ENCODE assay signal across 1 cellular context in the genomic region with DNA sequence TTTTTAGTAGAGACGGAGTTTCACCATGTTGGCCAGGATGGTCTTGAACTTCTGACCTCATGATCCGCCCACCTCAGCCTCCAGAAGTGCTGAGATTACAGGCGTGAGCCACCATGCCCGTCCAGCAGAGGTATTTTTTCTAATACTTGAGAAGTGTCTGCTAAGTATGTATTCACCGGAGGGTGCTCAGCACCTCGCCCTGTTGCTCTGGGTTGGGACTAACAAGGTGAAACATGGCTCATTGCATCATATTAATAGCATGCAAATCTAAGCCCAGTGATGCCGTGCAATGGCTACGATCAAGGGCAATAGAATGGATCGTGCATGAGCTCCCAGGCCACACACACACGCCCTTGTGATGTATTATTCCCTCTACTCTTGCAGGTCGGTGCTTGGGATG.
TF ChIP-seq lines count a peak whose summit lies in the region.

No MANE protein-coding gene starts in this region.

TF ChIP-seq in H1, 55 proteins besides CTCF, POLR2A, EP300 and RAD21:
- TF ChIP-seq, protein P1, sequence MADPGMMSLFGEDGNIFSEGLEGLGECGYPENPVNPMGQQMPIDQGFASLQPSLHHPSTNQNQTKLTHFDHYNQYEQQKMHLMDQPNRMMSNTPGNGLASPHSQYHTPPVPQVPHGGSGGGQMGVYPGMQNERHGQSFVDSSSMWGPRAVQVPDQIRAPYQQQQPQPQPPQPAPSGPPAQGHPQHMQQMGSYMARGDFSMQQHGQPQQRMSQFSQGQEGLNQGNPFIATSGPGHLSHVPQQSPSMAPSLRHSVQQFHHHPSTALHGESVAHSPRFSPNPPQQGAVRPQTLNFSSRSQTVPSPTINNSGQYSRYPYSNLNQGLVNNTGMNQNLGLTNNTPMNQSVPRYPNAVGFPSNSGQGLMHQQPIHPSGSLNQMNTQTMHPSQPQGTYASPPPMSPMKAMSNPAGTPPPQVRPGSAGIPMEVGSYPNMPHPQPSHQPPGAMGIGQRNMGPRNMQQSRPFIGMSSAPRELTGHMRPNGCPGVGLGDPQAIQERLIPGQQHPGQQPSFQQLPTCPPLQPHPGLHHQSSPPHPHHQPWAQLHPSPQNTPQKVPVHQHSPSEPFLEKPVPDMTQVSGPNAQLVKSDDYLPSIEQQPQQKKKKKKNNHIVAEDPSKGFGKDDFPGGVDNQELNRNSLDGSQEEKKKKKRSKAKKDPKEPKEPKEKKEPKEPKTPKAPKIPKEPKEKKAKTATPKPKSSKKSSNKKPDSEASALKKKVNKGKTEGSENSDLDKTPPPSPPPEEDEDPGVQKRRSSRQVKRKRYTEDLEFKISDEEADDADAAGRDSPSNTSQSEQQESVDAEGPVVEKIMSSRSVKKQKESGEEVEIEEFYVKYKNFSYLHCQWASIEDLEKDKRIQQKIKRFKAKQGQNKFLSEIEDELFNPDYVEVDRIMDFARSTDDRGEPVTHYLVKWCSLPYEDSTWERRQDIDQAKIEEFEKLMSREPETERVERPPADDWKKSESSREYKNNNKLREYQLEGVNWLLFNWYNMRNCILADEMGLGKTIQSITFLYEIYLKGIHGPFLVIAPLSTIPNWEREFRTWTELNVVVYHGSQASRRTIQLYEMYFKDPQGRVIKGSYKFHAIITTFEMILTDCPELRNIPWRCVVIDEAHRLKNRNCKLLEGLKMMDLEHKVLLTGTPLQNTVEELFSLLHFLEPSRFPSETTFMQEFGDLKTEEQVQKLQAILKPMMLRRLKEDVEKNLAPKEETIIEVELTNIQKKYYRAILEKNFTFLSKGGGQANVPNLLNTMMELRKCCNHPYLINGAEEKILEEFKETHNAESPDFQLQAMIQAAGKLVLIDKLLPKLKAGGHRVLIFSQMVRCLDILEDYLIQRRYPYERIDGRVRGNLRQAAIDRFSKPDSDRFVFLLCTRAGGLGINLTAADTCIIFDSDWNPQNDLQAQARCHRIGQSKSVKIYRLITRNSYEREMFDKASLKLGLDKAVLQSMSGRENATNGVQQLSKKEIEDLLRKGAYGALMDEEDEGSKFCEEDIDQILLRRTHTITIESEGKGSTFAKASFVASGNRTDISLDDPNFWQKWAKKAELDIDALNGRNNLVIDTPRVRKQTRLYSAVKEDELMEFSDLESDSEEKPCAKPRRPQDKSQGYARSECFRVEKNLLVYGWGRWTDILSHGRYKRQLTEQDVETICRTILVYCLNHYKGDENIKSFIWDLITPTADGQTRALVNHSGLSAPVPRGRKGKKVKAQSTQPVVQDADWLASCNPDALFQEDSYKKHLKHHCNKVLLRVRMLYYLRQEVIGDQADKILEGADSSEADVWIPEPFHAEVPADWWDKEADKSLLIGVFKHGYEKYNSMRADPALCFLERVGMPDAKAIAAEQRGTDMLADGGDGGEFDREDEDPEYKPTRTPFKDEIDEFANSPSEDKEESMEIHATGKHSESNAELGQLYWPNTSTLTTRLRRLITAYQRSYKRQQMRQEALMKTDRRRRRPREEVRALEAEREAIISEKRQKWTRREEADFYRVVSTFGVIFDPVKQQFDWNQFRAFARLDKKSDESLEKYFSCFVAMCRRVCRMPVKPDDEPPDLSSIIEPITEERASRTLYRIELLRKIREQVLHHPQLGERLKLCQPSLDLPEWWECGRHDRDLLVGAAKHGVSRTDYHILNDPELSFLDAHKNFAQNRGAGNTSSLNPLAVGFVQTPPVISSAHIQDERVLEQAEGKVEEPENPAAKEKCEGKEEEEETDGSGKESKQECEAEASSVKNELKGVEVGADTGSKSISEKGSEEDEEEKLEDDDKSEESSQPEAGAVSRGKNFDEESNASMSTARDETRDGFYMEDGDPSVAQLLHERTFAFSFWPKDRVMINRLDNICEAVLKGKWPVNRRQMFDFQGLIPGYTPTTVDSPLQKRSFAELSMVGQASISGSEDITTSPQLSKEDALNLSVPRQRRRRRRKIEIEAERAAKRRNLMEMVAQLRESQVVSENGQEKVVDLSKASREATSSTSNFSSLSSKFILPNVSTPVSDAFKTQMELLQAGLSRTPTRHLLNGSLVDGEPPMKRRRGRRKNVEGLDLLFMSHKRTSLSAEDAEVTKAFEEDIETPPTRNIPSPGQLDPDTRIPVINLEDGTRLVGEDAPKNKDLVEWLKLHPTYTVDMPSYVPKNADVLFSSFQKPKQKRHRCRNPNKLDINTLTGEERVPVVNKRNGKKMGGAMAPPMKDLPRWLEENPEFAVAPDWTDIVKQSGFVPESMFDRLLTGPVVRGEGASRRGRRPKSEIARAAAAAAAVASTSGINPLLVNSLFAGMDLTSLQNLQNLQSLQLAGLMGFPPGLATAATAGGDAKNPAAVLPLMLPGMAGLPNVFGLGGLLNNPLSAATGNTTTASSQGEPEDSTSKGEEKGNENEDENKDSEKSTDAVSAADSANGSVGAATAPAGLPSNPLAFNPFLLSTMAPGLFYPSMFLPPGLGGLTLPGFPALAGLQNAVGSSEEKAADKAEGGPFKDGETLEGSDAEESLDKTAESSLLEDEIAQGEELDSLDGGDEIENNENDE (IDR thresholded peaks at IDR 0.05; ENCODE audit: insufficient replicate concordance, low read length): no peak
- TF ChIP-seq RFX5 (IDR thresholded peaks at IDR 0.05; ENCODE audit: borderline replicate concordance, low read depth, low read length) (no peak), SUZ12 (IDR thresholded peaks at IDR 0.05; ENCODE audit: low read length) (no peak), TEAD4 (IDR thresholded peaks at IDR 0.05; ENCODE audit: low read depth, low read length) (no peak), TAF7 (optimal IDR thresholded peaks at IDR 0.05; ENCODE audit: borderline replicate concordance, low read depth, low read length) (no peak), BACH1 (IDR thresholded peaks at IDR 0.05; ENCODE audit: low read length) (no peak)
- TF ChIP-seq, protein P2, sequence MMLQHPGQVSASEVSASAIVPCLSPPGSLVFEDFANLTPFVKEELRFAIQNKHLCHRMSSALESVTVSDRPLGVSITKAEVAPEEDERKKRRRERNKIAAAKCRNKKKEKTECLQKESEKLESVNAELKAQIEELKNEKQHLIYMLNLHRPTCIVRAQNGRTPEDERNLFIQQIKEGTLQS (IDR thresholded peaks at IDR 0.05; ENCODE audit: insufficient read depth, low read depth, low read length): no peak
TF ChIP-seq in H1: peak in this region for 0.
